In the genomic region with DNA sequence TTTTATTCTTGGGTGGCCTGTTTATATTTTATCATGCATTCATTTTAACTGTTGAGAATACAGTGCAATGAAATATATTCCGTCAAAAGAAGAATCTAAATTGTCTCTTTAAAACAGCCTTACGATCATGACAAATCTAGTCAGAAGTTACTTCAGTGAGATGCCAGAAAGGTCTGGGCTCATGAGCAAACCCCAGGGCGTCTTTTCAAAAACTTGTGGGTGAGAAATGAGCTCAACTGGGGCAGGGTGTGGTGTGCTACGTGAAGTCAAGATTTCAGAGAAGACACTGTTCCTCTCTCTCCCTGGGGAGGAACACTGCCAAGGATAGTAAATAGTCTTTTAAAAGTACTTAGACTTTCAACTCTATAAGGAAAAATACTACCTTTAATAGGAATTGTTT, we compare ENCODE assay signal across 12 cellular contexts. TPM values are rescaled to one million over a fixed set of nuclear protein-coding genes. Genes with fewer than 3 reads are reported as not detected.
DNase-seq lines count a peak whose midpoint lies in the region; ATAC-seq and TF ChIP-seq lines count a peak whose summit lies in the region.
"Had no signal": no experiment of that assay in that cellular context is flagged by ENCODE, and none has a peak within 500 bp of the region (broad histone marks: within the 10 kb centered on the region; RNA-seq: fewer than 3 reads in every experiment).

No MANE protein-coding gene starts in this region.

- no peak for TF ChIP-seq POLR2A in vagina (IDR thresholded peaks at IDR 0.05)

- ATAC-seq in HG03378 (IDR thresholded peaks at IDR 0.05; ENCODE audit: unreplicated experiment), result no peak

- peak overlapping the region; percentile 81 for H3K27ac ChIP-seq in epithelial cell of prostate
- peak overlapping the region; percentile 79 for H3K27ac ChIP-seq in vagina

- no peak for TF ChIP-seq CTCF in vagina (IDR thresholded peaks at IDR 0.05)

- H3K9me3 ChIP-seq in vagina, result no peaks in the 10 kb centered on the region
- H3K9me3 ChIP-seq: ovary had no signal

- H3K36me3 ChIP-seq in vagina, result no peaks in the 10 kb centered on the region
- H3K36me3 ChIP-seq: ovary had no signal

- no peaks in the 10 kb centered on the region for H3K27me3 ChIP-seq in vagina
- H3K27me3 ChIP-seq: ovary had no signal

- intact Hi-C loops in vagina (cut with DNase I), result no loop called here

- peaks cover 16% of the 10 kb centered on the region for H3K4me1 ChIP-seq in vagina

- DNase-seq in activated gamma-delta T cell treated with Interleukin-2 at 50 U/mL for 16 hours (peak; percentile 6), activated gamma-delta T cell (lab: John Stamatoyannopoulos, UW) (no peak), epithelial cell of prostate (ENCODE audit: low read depth, low spot score) (peak; percentile 45), mucosa of gallbladder (ENCODE audit: low spot score) (peak; percentile 19), vagina (ENCODE audit: extremely low spot score in 2 of 2) (peak in 1 of 2 donors; percentile 93), RKO (ENCODE audit: low spot score) (no peak), COR-L47 (lab: John Stamatoyannopoulos, UW) (no peak)
- DNase-seq: activated naive CD4-positive, alpha-beta T cell treated with Interleukin-2 at 50 U/mL for 16 hours; effector CD4-positive, alpha-beta T cell; SHP77 had no signal

- no peak overlapping the region for H3K4me3 ChIP-seq in vagina
- H3K4me3 ChIP-seq: ovary had no signal

RNA-seq across cellular contexts. Expression of gene UAP1, which starts 13.4 kb away (rescaled TPM):
- total RNA-seq in mucosa of gallbladder (34.2 TPM), vagina (118 TPM)

RNA-seq across cellular contexts. Expression of gene UHMK1, which starts 50.6 kb away (rescaled TPM):
- total RNA-seq in mucosa of gallbladder, result 47.6 TPM
- 27.5 TPM for total RNA-seq in vagina

Comparison
In these comparisons a context has a peak if more than half of its experiments do, and no peak if none do; other contexts are left out.
1. DNase-seq: peak in activated gamma-delta T cell treated with Interleukin-2 at 50 U/mL for 16 hours (single experiment), epithelial cell of prostate (single experiment) and mucosa of gallbladder (single experiment); none in activated gamma-delta T cell (single experiment), RKO (single experiment) and COR-L47 (single experiment).